ENCODE assay signal across 27 cellular contexts in genomic region chr2:157127249-157128012, GRCh38.
"Had no signal": no experiment of that assay in that cellular context is flagged by ENCODE, and none has a peak within 500 bp of the region (broad histone marks: within the 10 kb centered on the region; RNA-seq: fewer than 3 reads in every experiment).

No MANE protein-coding gene starts in this region.

- H3K27me3 ChIP-seq: SJCRH30 had no signal

- H3K9me3 Mint-ChIP-seq: activated CD4-positive, alpha-beta memory T cell treated with anti-CD3 and anti-CD28 coated beads, Interleukin-2, amount 10 ng/mL, durations not matched to agents 7 days and 5 days; activated naive CD4-positive, alpha-beta T cell treated with anti-CD3 and anti-CD28 coated beads, Interleukin-2, amount 10 ng/mL, durations not matched to agents 7 days and 5 days; activated naive CD8-positive, alpha-beta T cell treated with anti-CD3 and anti-CD28 coated beads, Interleukin-2, amount 50 U/mL, for 24 hours had no signal

- H3K27me3 Mint-ChIP-seq: activated CD4-positive, alpha-beta memory T cell treated with anti-CD3 and anti-CD28 coated beads, Interleukin-2, amount 10 ng/mL, durations not matched to agents 7 days and 5 days; activated naive CD4-positive, alpha-beta T cell treated with anti-CD3 and anti-CD28 coated beads, Interleukin-2, amount 10 ng/mL, durations not matched to agents 7 days and 5 days; activated naive CD8-positive, alpha-beta T cell treated with anti-CD3 and anti-CD28 coated beads, Interleukin-2, amount 50 U/mL, for 24 hours had no signal

- H3K4me3 ChIP-seq: SJCRH30, SK-N-MC had no signal

- H3K4me1 Mint-ChIP-seq: activated CD4-positive, alpha-beta memory T cell treated with anti-CD3 and anti-CD28 coated beads, Interleukin-2, amount 10 ng/mL, durations not matched to agents 7 days and 5 days; activated CD8-positive, alpha-beta memory T cell treated with anti-CD3 and anti-CD28 coated beads, Interleukin-2, amount 10 ng/mL, durations not matched to agents 7 days and 5 days; activated naive CD4-positive, alpha-beta T cell treated with anti-CD3 and anti-CD28 coated beads, Interleukin-2, amount 10 ng/mL, durations not matched to agents 7 days and 5 days; activated naive CD8-positive, alpha-beta T cell treated with anti-CD3 and anti-CD28 coated beads, Interleukin-2, amount 50 U/mL, for 24 hours had no signal

- H3K4me3 Mint-ChIP-seq: activated CD4-positive, alpha-beta memory T cell treated with anti-CD3 and anti-CD28 coated beads, Interleukin-2, amount 10 ng/mL, durations not matched to agents 7 days and 5 days; activated CD8-positive, alpha-beta memory T cell treated with anti-CD3 and anti-CD28 coated beads, Interleukin-2, amount 10 ng/mL, durations not matched to agents 7 days and 5 days; activated naive CD4-positive, alpha-beta T cell treated with anti-CD3 and anti-CD28 coated beads, Interleukin-2, amount 10 ng/mL, durations not matched to agents 7 days and 5 days; activated naive CD8-positive, alpha-beta T cell; activated naive CD8-positive, alpha-beta T cell treated with anti-CD3 and anti-CD28 coated beads, Interleukin-2, amount 50 U/mL, for 24 hours had no signal

- H3K36me3 Mint-ChIP-seq: activated CD8-positive, alpha-beta memory T cell treated with anti-CD3 and anti-CD28 coated beads, Interleukin-2, amount 10 ng/mL, durations not matched to agents 7 days and 5 days; activated naive CD4-positive, alpha-beta T cell treated with anti-CD3 and anti-CD28 coated beads, Interleukin-2, amount 10 ng/mL, durations not matched to agents 7 days and 5 days; activated naive CD8-positive, alpha-beta T cell had no signal

- H3K36me3 ChIP-seq: SJCRH30, WERI-Rb-1 had no signal

- H3K27ac Mint-ChIP-seq: activated CD4-positive, alpha-beta memory T cell treated with anti-CD3 and anti-CD28 coated beads, Interleukin-2, amount 10 ng/mL, durations not matched to agents 7 days and 5 days; activated CD8-positive, alpha-beta memory T cell treated with anti-CD3 and anti-CD28 coated beads, Interleukin-2, amount 10 ng/mL, durations not matched to agents 7 days and 5 days; activated naive CD4-positive, alpha-beta T cell treated with anti-CD3 and anti-CD28 coated beads, Interleukin-2, amount 10 ng/mL, durations not matched to agents 7 days and 5 days; activated naive CD8-positive, alpha-beta T cell; activated naive CD8-positive, alpha-beta T cell treated with anti-CD3 and anti-CD28 coated beads, Interleukin-2, amount 50 U/mL, for 24 hours had no signal

- H3K9me3 ChIP-seq: SJCRH30 had no signal

- H3K27ac ChIP-seq: SJCRH30, SK-N-MC, WERI-Rb-1 had no signal

- DNase-seq: activated CD4-positive, alpha-beta memory T cell treated with anti-CD3 and anti-CD28 coated beads, Interleukin-2, amount 10 ng/mL, durations not matched to agents 7 days and 5 days; activated CD4-positive, alpha-beta T cell treated with anti-CD3 and anti-CD28 coated beads for 1 hour; activated CD4-positive, alpha-beta T cell treated with anti-CD3 and anti-CD28 coated beads for 48 hours; activated CD4-positive, CD25-positive, alpha-beta regulatory T cell; activated CD8-positive, alpha-beta memory T cell treated with anti-CD3 and anti-CD28 coated beads for 24 hours; activated CD8-positive, alpha-beta memory T cell treated with anti-CD3 and anti-CD28 coated beads, Interleukin-2, amount 10 ng/mL, durations not matched to agents 7 days and 5 days; activated CD8-positive, alpha-beta memory T cell treated with anti-CD3 and anti-CD28 coated beads, Interleukin-2, amount 50 U/mL, for 48 hours; activated effector memory CD4-positive, alpha-beta T cell treated with Interleukin-2 at 50 U/mL for 16 hours; activated naive CD4-positive, alpha-beta T cell treated with anti-CD3 and anti-CD28 coated beads, Interleukin-2, amount 10 ng/mL, durations not matched to agents 7 days and 5 days; activated naive CD8-positive, alpha-beta T cell treated with anti-CD3 and anti-CD28 coated beads, Interleukin-2, amount 50 U/mL, for 24 hours; activated T-cell treated with anti-CD3 and anti-CD28 coated beads, Interleukin-2, amount 50 U/mL, for 48 hours; amniotic stem cell; aorta; Karpas-422; NCI-H1048; NCI-H1105 treated with DMSO at 0.1 percent for 48 hours; NCI-H1436; NCI-H1694; NCI-H2029; NCI-H345; NCI-H524 treated with DMSO at 0.1 percent for 48 hours; SHP77; SJCRH30; T1000; WERI-Rb-1 had no signal
